In genomic region chr7:83161186-83161585, GRCh38 we compare ENCODE assay signal across 14 cellular contexts. TPM values are rescaled to one million over a fixed set of nuclear protein-coding genes. Genes with fewer than 3 reads are reported as not detected.
A peak's percentile ranks its signal among the peaks of the same experiment; 100 is the strongest.
DNase-seq lines count a peak whose midpoint lies in the region; ATAC-seq and TF ChIP-seq lines count a peak whose summit lies in the region.
"Had no signal": no experiment of that assay in that cellular context is flagged by ENCODE, and none has a peak within 500 bp of the region (broad histone marks: within the 10 kb centered on the region; RNA-seq: fewer than 3 reads in every experiment).

No MANE protein-coding gene starts in this region.

- no peak overlapping the region for H3K27ac Mint-ChIP-seq in MCF 10A (ENCODE audit: low read depth, unreplicated experiment)
- H3K27ac Mint-ChIP-seq: activated CD4-positive, alpha-beta memory T cell treated with anti-CD3 and anti-CD28 coated beads for 36 hours; activated naive CD4-positive, alpha-beta T cell treated with anti-CD3 and anti-CD28 coated beads, Interleukin-2, amount 10 ng/mL, durations not matched to agents 7 days and 5 days had no signal

- no peaks in the 10 kb centered on the region for H3K27me3 Mint-ChIP-seq in MCF 10A (ENCODE audit: insufficient read depth, unreplicated experiment)

- H3K9me3 ChIP-seq in breast epithelium (no peaks in the 10 kb centered on the region), iPS-15b (ENCODE audit: control insufficient read depth, insufficient read depth, low read length) (no peaks in the 10 kb centered on the region), aorta (ENCODE audit: control insufficient read depth, low read length) (no peaks in the 10 kb centered on the region)
- H3K9me3 ChIP-seq: left lung, MG63, ovary had no signal

- CTCF ChIA-PET in MCF 10A (lab: Yijun Ruan, JAX), result no interaction called here

- DNase-seq in MCF 10A (ENCODE audit: unreplicated experiment) (no peak), breast epithelium (ENCODE audit: low spot score in 2 of 2) (no peak), aorta (no peak), A172 (ENCODE audit: low spot score) (no peak)
- DNase-seq: activated CD4-positive, alpha-beta memory T cell treated with anti-CD3 and anti-CD28 coated beads for 36 hours; activated naive CD4-positive, alpha-beta T cell treated with anti-CD3 and anti-CD28 coated beads, Interleukin-2, amount 10 ng/mL, durations not matched to agents 7 days and 5 days; AML-193; left lung; MG63; ovary had no signal

- TF ChIP-seq POLR2A in breast epithelium (IDR thresholded peaks at IDR 0.05) (no peak), GM18505 (IDR thresholded peaks at IDR 0.05; ENCODE audit: borderline replicate concordance, extremely low read depth, insufficient read depth, insufficient read length) (no peak)

- TF ChIP-seq CTCF in MCF 10A (IDR thresholded peaks at IDR 0.05; ENCODE audit: unreplicated experiment), result no peak
- no peak for TF ChIP-seq CTCF in breast epithelium (IDR thresholded peaks at IDR 0.05)

- H3K4me1 Mint-ChIP-seq in MCF 10A (ENCODE audit: insufficient read depth, unreplicated experiment), result peaks cover 7% of the 10 kb centered on the region
- H3K4me1 Mint-ChIP-seq: activated naive CD4-positive, alpha-beta T cell treated with anti-CD3 and anti-CD28 coated beads, Interleukin-2, amount 10 ng/mL, durations not matched to agents 7 days and 5 days had no signal

- H3K36me3 ChIP-seq in breast epithelium (peaks cover 4% of the 10 kb centered on the region), iPS-15b (ENCODE audit: control insufficient read depth, insufficient read depth, low read length) (no peaks in the 10 kb centered on the region), aorta (ENCODE audit: control insufficient read depth in 1 of 2, insufficient read depth in 2 of 2, low read length in 1 of 2) (no peaks in the 10 kb centered on the region)
- H3K36me3 ChIP-seq: left lung, MG63, ovary had no signal

- H3K4me3 Mint-ChIP-seq in MCF 10A (ENCODE audit: unreplicated experiment), result peak overlapping the region; percentile 83

- 46 to 50% methylated on average over 4 of the region's 4 CpGs for WGBS in aorta, 2 donors

- no peak overlapping the region for H3K27ac ChIP-seq in breast epithelium
- no peak overlapping the region for H3K27ac ChIP-seq in aorta (ENCODE audit: low read depth in 1 of 2, low read length in 2 of 2)
- H3K27ac ChIP-seq: left lung, ovary had no signal

- H3K9me3 Mint-ChIP-seq in MCF 10A (ENCODE audit: unreplicated experiment), result no peaks in the 10 kb centered on the region
- H3K9me3 Mint-ChIP-seq: activated CD4-positive, alpha-beta memory T cell treated with anti-CD3 and anti-CD28 coated beads for 36 hours; activated naive CD4-positive, alpha-beta T cell treated with anti-CD3 and anti-CD28 coated beads, Interleukin-2, amount 10 ng/mL, durations not matched to agents 7 days and 5 days had no signal

- POLR2A ChIA-PET in MCF 10A (lab: Yijun Ruan, JAX), result interaction anchor here (0.6 to 2.2 kb wide), 4 partner anchors 9 to 1612 kb away, joined by 3 to 12 read pairs (median 5); no protein-coding TSS in a partner anchor

- ATAC-seq in SK-N-SH treated with all-trans-retinoic acid at 6 μM for 48 hours, result no peak
- no peak for ATAC-seq in GM19455 (IDR thresholded peaks at IDR 0.05; ENCODE audit: unreplicated experiment)
- ATAC-seq in GM18505 (IDR thresholded peaks at IDR 0.05; ENCODE audit: unreplicated experiment), result no peak
- no peak for ATAC-seq in aorta (ENCODE audit: low FRiP score)

- H3K4me3 ChIP-seq in breast epithelium, result no peak overlapping the region
- peak overlapping the region; percentile 91 for H3K4me3 ChIP-seq in iPS-15b (ENCODE audit: low read depth, low read length)
- H3K4me3 ChIP-seq in aorta (ENCODE audit: low read length in 2 of 2), result no peak overlapping the region
- H3K4me3 ChIP-seq: MG63, ovary had no signal

- no peaks in the 10 kb centered on the region for H3K4me1 ChIP-seq in breast epithelium
- peaks cover 5% of the 10 kb centered on the region for H3K4me1 ChIP-seq in iPS-15b (ENCODE audit: control insufficient read depth, insufficient read depth, low read length)
- H3K4me1 ChIP-seq in aorta (ENCODE audit: control insufficient read depth in 1 of 2, insufficient read depth in 2 of 2, low read length in 2 of 2), result no peaks in the 10 kb centered on the region
- H3K4me1 ChIP-seq: left lung had no signal

- H3K36me3 Mint-ChIP-seq in MCF 10A (ENCODE audit: insufficient read depth, unreplicated experiment), result no peaks in the 10 kb centered on the region
- H3K36me3 Mint-ChIP-seq: activated CD4-positive, alpha-beta memory T cell treated with anti-CD3 and anti-CD28 coated beads for 36 hours; activated naive CD4-positive, alpha-beta T cell treated with anti-CD3 and anti-CD28 coated beads, Interleukin-2, amount 10 ng/mL, durations not matched to agents 7 days and 5 days had no signal

- intact Hi-C loops in MCF 10A (cut with micrococcal nuclease), result loop anchor here (5.0 kb wide), 1 partner anchor 349 kb away; no protein-coding TSS in a partner anchor
- intact Hi-C loops in breast epithelium (cut with DNase I; ENCODE audit: low total_unique reads), result no loop called here
- intact Hi-C loops in aorta (cut with DNase I), result no loop called here

- H3K27me3 ChIP-seq in breast epithelium (no peaks in the 10 kb centered on the region), iPS-15b (ENCODE audit: control insufficient read depth, insufficient read depth, low read length) (no peaks in the 10 kb centered on the region), aorta (ENCODE audit: control insufficient read depth in 1 of 2, insufficient read depth in 2 of 2, low read length in 1 of 2) (no peaks in the 10 kb centered on the region)
- H3K27me3 ChIP-seq: ovary had no signal

- BruUV-seq in MCF 10A (replicated peaks; lab: Mats Ljungman, UMichigan), result no TSS peak

- no peak overlapping the region for H3K9ac ChIP-seq in iPS-15b (ENCODE audit: low read depth, low read length)

TF ChIP-seq in SK-N-SH treated with all-trans-retinoic acid at 6 μM for 48 hours, 23 proteins besides CTCF, POLR2A, EP300 and RAD21 (continues in another document):
- TF ChIP-seq TOX (CRISPR knock-in tag; IDR thresholded peaks at IDR 0.05; ENCODE audit: borderline replicate concordance), result no peak
- TF ChIP-seq ISL1 (CRISPR knock-in tag; IDR thresholded peaks at IDR 0.05), result no peak
- no peak for TF ChIP-seq CREB5 (CRISPR knock-in tag; IDR thresholded peaks at IDR 0.05; ENCODE audit: low read depth)
- TF ChIP-seq CSDC2 (CRISPR knock-in tag; IDR thresholded peaks at IDR 0.05), result 0 out of 2 replicates have a peak, but pooled peaks have one; percentile 63
- TF ChIP-seq ZNF70 (CRISPR knock-in tag; IDR thresholded peaks at IDR 0.05), result no peak
- no peak for TF ChIP-seq CSRNP3 (CRISPR knock-in tag; IDR thresholded peaks at IDR 0.05)
- TF ChIP-seq TCF4 (CRISPR knock-in tag; IDR thresholded peaks at IDR 0.05; ENCODE audit: borderline replicate concordance), result no peak
- no peak for TF ChIP-seq RARB (CRISPR knock-in tag; IDR thresholded peaks at IDR 0.05)
- TF ChIP-seq POU6F1 (CRISPR knock-in tag; IDR thresholded peaks at IDR 0.05; ENCODE audit: borderline replicate concordance, low read depth), result no peak
- TF ChIP-seq SNAI2 (CRISPR knock-in tag; IDR thresholded peaks at IDR 0.05), result no peak
- no peak for TF ChIP-seq ESRRG (CRISPR knock-in tag; IDR thresholded peaks at IDR 0.05)

RNA-seq across cellular contexts. Expression of gene PCLO, which starts 1.5 kb away (rescaled TPM):
- total RNA-seq in MCF 10A (2022) (2.0 and 2.3 TPM in 2 replicates), breast epithelium (10 to 100 TPM in 1 of 3 donors, 1 to 10 TPM in 2; 5.3 to 20.9 (median 5.9) TPM), aorta (1 to 10 TPM in 1 of 2 donors, under 1 TPM in 1; 0.52 to 1.2 TPM)
- under 1 TPM; under 0.01 to 0.13 TPM for polyA plus RNA-seq in aorta
- 44.4 and 53.0 TPM in 2 replicates for total RNA-seq in A172 (2014; rRNA removed; shearing (Covaris generic))
